ENCODE assay signal across 19 cellular contexts in genomic region chr12:69332815-69333358, GRCh38. TPM values are rescaled to one million over a fixed set of nuclear protein-coding genes. Genes with fewer than 3 reads are reported as not detected.
DNase-seq lines count a peak whose midpoint lies in the region; ATAC-seq, FAIRE-seq and TF ChIP-seq lines count a peak whose summit lies in the region.
"Had no signal": no experiment of that assay in that cellular context is flagged by ENCODE, and none has a peak within 500 bp of the region (broad histone marks: within the 10 kb centered on the region; RNA-seq: fewer than 3 reads in every experiment).

No MANE protein-coding gene starts in this region.

- peaks cover 51% of the 10 kb centered on the region for H3K4me1 ChIP-seq in CD8-positive, alpha-beta T cell (ENCODE audit: insufficient read depth, low read length)
- H3K4me1 ChIP-seq in HUES64 (ENCODE audit: insufficient read depth, low read length) (peaks cover 53% of the 10 kb centered on the region), K562 (replicated peaks in 1 of 2; ENCODE audit: control insufficient read depth in 2 of 2, insufficient read depth in 2 of 2, low read length in 2 of 2) (peaks cover 0 to 14% of the 10 kb centered on the region in 2 experiments)

- H3K9ac ChIP-seq in HUES64 (ENCODE audit: low read depth, low read length) (no peak overlapping the region), K562 (ENCODE audit: insufficient read depth in 1 of 2, low read depth in 2 of 2, low read length in 2 of 2) (no peak overlapping the region)
- H3K9ac ChIP-seq: BLaER1 treated with 17β-estradiol and CSF1 and Interleukin-3, amounts not matched to agents 10 nM and 100 nM had no signal

- H3K27me3 Mint-ChIP-seq in CD8-positive, alpha-beta T cell (ENCODE audit: low read depth), result no peaks in the 10 kb centered on the region
- no peaks in the 10 kb centered on the region for H3K27me3 Mint-ChIP-seq in natural killer cell (ENCODE audit: low read depth in 2 of 2)

- no peaks in the 10 kb centered on the region for H3K9me1 ChIP-seq in K562 (ENCODE audit: control insufficient read depth, insufficient read depth, low read length)

- WGBS in HUES64, result 88% methylated on average over 6 of the region's 6 CpGs
- WGBS in K562 (ENCODE audit: insufficient coverage, low coverage, missing lambda C conversion rate), result 73% methylated on average over 6 of the region's 6 CpGs

- H4K20me1 ChIP-seq in K562 (replicated peaks; ENCODE audit: control insufficient read depth, insufficient read depth, low read length), result no peaks in the 10 kb centered on the region
- H4K20me1 ChIP-seq: BLaER1 treated with 17β-estradiol and CSF1 and Interleukin-3, amounts not matched to agents 10 nM and 100 nM had no signal

- H3K4me2 ChIP-seq in K562 (ENCODE audit: insufficient read depth, low read length), result no peak overlapping the region

- CTCF ChIA-PET in CD8-positive, alpha-beta T cell (lab: Charles Lee), result interaction anchor here (1.3 to 8.0 kb wide), 3 partner anchors 10 to 307 kb away, joined by 3 to 59 read pairs (median 4); no protein-coding TSS in a partner anchor
- CTCF ChIA-PET in K562 (lab: Yijun Ruan, JAX; ENCODE audit: low intra/inter-chr PET ratio), result no interaction called here

- no peaks in the 10 kb centered on the region for H3K27me3 ChIP-seq in CD8-positive, alpha-beta T cell (ENCODE audit: insufficient read depth, low read length)
- H3K27me3 ChIP-seq in HUES64 (ENCODE audit: insufficient read depth, low read length), result no peaks in the 10 kb centered on the region; the same call in 1 of the 2 replicates
- H3K27me3 ChIP-seq in K562 (ENCODE audit: control insufficient read depth in 2 of 2, insufficient read depth in 2 of 2, low read length in 2 of 2), result no peaks in the 10 kb centered on the region
- H3K27me3 ChIP-seq: spleen had no signal

- BruUV-seq in K562 (replicated peaks; lab: Mats Ljungman, UMichigan), result no TSS peak

- POLR2A ChIA-PET in CD8-positive, alpha-beta T cell (lab: Charles Lee), result interaction anchor here (1.1 to 1.2 kb wide), 2 partner anchors 8 to 13 kb away, joined by 3 to 6 read pairs; no protein-coding TSS in a partner anchor
- POLR2A ChIA-PET in K562 (lab: Yijun Ruan, JAX), result no interaction called here

- no peaks in the 10 kb centered on the region for H3K9me3 ChIP-seq in CD8-positive, alpha-beta T cell (ENCODE audit: low read length)
- no peaks in the 10 kb centered on the region for H3K9me3 ChIP-seq in HUES64 (ENCODE audit: insufficient read depth, low read depth, low read length)
- H3K9me3 ChIP-seq in K562 (replicated peaks; ENCODE audit: control insufficient read depth, insufficient read depth, low read depth, low read length), result no peaks in the 10 kb centered on the region
- H3K9me3 ChIP-seq: spleen had no signal

- H3K4me3 ChIP-seq in CD8-positive, alpha-beta T cell (ENCODE audit: low read depth, low read length), result no peak overlapping the region
- H3K4me3 ChIP-seq in HUES64 (ENCODE audit: low read length), result no peak overlapping the region
- H3K4me3 ChIP-seq in K562, result no peak overlapping the region
- H3K4me3 ChIP-seq: BLaER1 treated with 17β-estradiol and CSF1 and Interleukin-3, amounts not matched to agents 10 nM and 100 nM had no signal

- no peak for TF ChIP-seq EP300 in K562 (IDR thresholded peaks at IDR 0.05; ENCODE audit: low read length)

- H3K4me3 Mint-ChIP-seq in CD8-positive, alpha-beta T cell, result peak overlapping the region; percentile 4
- H3K4me3 Mint-ChIP-seq in natural killer cell, result peak overlapping the region; percentile 49

- peak overlapping the region; percentile 99 for H3K27ac Mint-ChIP-seq in CD8-positive, alpha-beta T cell
- peak overlapping the region in 1 of 2 donors; percentile 27 for H3K27ac Mint-ChIP-seq in natural killer cell

- intact Hi-C loops in CD8-positive, alpha-beta T cell (cut with DNase I, micrococcal nuclease), result no loop called here
- intact Hi-C loops in K562 (cut with micrococcal nuclease), result no loop called here
- intact Hi-C loops in natural killer cell (cut with micrococcal nuclease), result no loop called here

- no peak for TF ChIP-seq RAD21 in K562 (CRISPR knock-in tag; conservative IDR thresholded peaks at IDR 0.05 in 1 of 2, IDR thresholded peaks at IDR 0.05 in 1 of 2)

- in situ Hi-C loops in K562 (cut with MboI), result no loop called here

- H3K9me3 Mint-ChIP-seq in CD8-positive, alpha-beta T cell, result no peaks in the 10 kb centered on the region
- H3K9me3 Mint-ChIP-seq in natural killer cell, result no peaks in the 10 kb centered on the region

- DNase-seq in CD8-positive, alpha-beta T cell, result no peak
- DNase-seq in K562 (ENCODE audit: extremely low read depth in 1 of 4, low spot score in 3 of 4) (no peak), natural killer cell (no peak), AG08395 (ENCODE audit: low spot score) (no peak)
- DNase-seq: activated CD4-positive, CD25-positive, alpha-beta regulatory T cell; activated CD8-positive, alpha-beta memory T cell treated with anti-CD3 and anti-CD28 coated beads, Interleukin-2, amount 50 U/mL, for 4 hours; cerebellar nuclear complex; kidney; NCI-H187; NCI-H510A treated with DMSO at 0.1 percent for 48 hours; spleen; stimulated activated naive CD4-positive, alpha-beta T cell had no signal

- ATAC-seq in CD8-positive, alpha-beta T cell, result no peak
- ATAC-seq in K562 (no peak), natural killer cell (no peak), GM21717 (IDR thresholded peaks at IDR 0.05; ENCODE audit: unreplicated experiment) (no peak), GM18858 (IDR thresholded peaks at IDR 0.05; ENCODE audit: unreplicated experiment) (no peak)
- ATAC-seq: HCT116 had no signal

- H3K79me2 ChIP-seq in K562 (ENCODE audit: control insufficient read depth, insufficient read depth, low read length), result no peaks in the 10 kb centered on the region

- TF ChIP-seq CTCF in CD8-positive, alpha-beta T cell (IDR thresholded peaks at IDR 0.05), result no peak
- TF ChIP-seq CTCF in K562 (IDR thresholded peaks at IDR 0.05 in 2 of 3, conservative IDR thresholded peaks at IDR 0.05 in 1 of 3; ENCODE audit: insufficient read depth in 2 of 3, low read depth in 1 of 3, low read length in 3 of 3), result no peak
- TF ChIP-seq CTCF in natural killer cell (IDR thresholded peaks at IDR 0.05), result no peak

- H2AFZ ChIP-seq in K562 (ENCODE audit: low read depth, low read length), result peak overlapping the region; percentile 28; the same call in 1 of the 2 replicates

- no peaks in the 10 kb centered on the region for H3K36me3 ChIP-seq in CD8-positive, alpha-beta T cell (ENCODE audit: insufficient read depth, low read length)
- no peaks in the 10 kb centered on the region for H3K36me3 ChIP-seq in HUES64 (ENCODE audit: insufficient read depth, low read length)
- no peaks in the 10 kb centered on the region for H3K36me3 ChIP-seq in K562 (ENCODE audit: control insufficient read depth, insufficient read depth, low read length)
- H3K36me3 ChIP-seq: BLaER1 treated with 17β-estradiol and CSF1 and Interleukin-3, amounts not matched to agents 10 nM and 100 nM; spleen had no signal

- no peak for TF ChIP-seq POLR2A in K562 (conservative IDR thresholded peaks at IDR 0.05)

- H3K27ac ChIP-seq in CD8-positive, alpha-beta T cell (ENCODE audit: low read depth, low read length), result no peak overlapping the region
- H3K27ac ChIP-seq in HUES64 (ENCODE audit: low read depth, low read length) (0 out of 2 replicates have a peak overlapping the region, but pooled peaks have one; percentile 12), K562 (ENCODE audit: extremely low read depth, low read depth, low read length) (no peak overlapping the region)

- H3K4me1 Mint-ChIP-seq in CD8-positive, alpha-beta T cell (ENCODE audit: low read depth), result peaks cover 56% of the 10 kb centered on the region
- peaks cover 17 to 21% of the 10 kb centered on the region in 2 donors for H3K4me1 Mint-ChIP-seq in natural killer cell

- FAIRE-seq in K562 (lab: Jason Lieb, UNC), result no peak
- FAIRE-seq: GM12892, kidney had no signal

- H3K36me3 Mint-ChIP-seq in CD8-positive, alpha-beta T cell, result peaks cover 5% of the 10 kb centered on the region
- no peaks in the 10 kb centered on the region for H3K36me3 Mint-ChIP-seq in natural killer cell

RNA-seq across cellular contexts. Expression of gene LYZ, which starts 15.3 kb away (rescaled TPM):
- total RNA-seq in CD8-positive, alpha-beta T cell, result 1 to 10 TPM; 3.3 to 4.3 TPM
- 0.15 TPM for polyA plus RNA-seq in HUES64 (2013, experiment 1 of 2)
- polyA plus RNA-seq in HUES64 (2013, experiment 2 of 2), result not detected
- 6.4 and 13.8 TPM in 2 replicates for total RNA-seq in K562 (2011; cell fraction: chromatin; rRNA removed; ENCODE audit: low replicate concordance)
- 11.3 and 12.5 TPM in 2 replicates for total RNA-seq in K562 (2011; cell fraction: nucleolus; rRNA removed)
- 15.8 and 17.8 TPM in 2 replicates for total RNA-seq in K562 (2011; cell fraction: nucleoplasm; rRNA removed)
- total RNA-seq in K562 (2014; rRNA removed) (30.1 and 38.1 TPM in 2 replicates), K562 (2014; rRNA removed; fragmentation: Illumina TruSeq; extraction: Trizol) (64.1 and 64.8 TPM in 2 replicates), K562 (2015; rRNA removed; fragmentation: Illumina TruSeq; extraction: Trizol) (96.3 and 99.0 TPM in 2 replicates), K562 (2021) (31.9 and 32.0 TPM in 2 replicates), natural killer cell (100 to 1,000 TPM in 2 of 3 donors, 10 to 100 TPM in 1; 83.1 to 337 (median 146) TPM)
- polyA plus RNA-seq in K562 (2011; rRNA removed) (35.6 and 41.2 TPM in 2 replicates), K562 (2014; fragmentation: Illumina TruSeq; extraction: Trizol) (42.1 and 46.5 TPM in 2 replicates), K562 (2014; fragmentation: Nextera tagmentation; extraction: Ambion mirVana) (10 to 100 TPM; 44.0 to 47.0 TPM), K562 (2014; rRNA removed) (27.2 and 37.0 TPM in 2 replicates)
- 25.8 and 34.2 TPM in 2 replicates for polyA plus RNA-seq in K562 (2011; cell fraction: cytosol; rRNA removed)
- 4.1 and 6.9 TPM in 2 replicates for polyA plus RNA-seq in K562 (2011; cell fraction: nucleus; rRNA removed)
- 63.9 and 76.2 TPM in 2 replicates for polyA plus RNA-seq in K562 (2012)
- 85.6 and 103 TPM in 2 replicates for polyA minus RNA-seq in K562 (2011; rRNA and poly(A)+ RNA removed)
- 23.7 and 37.9 TPM in 2 replicates for polyA minus RNA-seq in K562 (2011; cell fraction: cytosol; rRNA and poly(A)+ RNA removed)
- 2.4 and 5.3 TPM in 2 replicates for polyA minus RNA-seq in K562 (2011; cell fraction: nucleus; rRNA and poly(A)+ RNA removed)
- total RNA-seq: glomerular endothelial cell had no signal

RNA-seq across cellular contexts. Expression of gene YEATS4, which starts 26.7 kb away (rescaled TPM):
- total RNA-seq in CD8-positive, alpha-beta T cell, result 10 to 100 TPM; 24.5 to 27.5 TPM
- 35.6 TPM for polyA plus RNA-seq in HUES64 (2013, experiment 1 of 2)
- polyA plus RNA-seq in HUES64 (2013, experiment 2 of 2), result 40.3 TPM
- 10.0 and 21.9 TPM in 2 replicates for total RNA-seq in K562 (2011; cell fraction: chromatin; rRNA removed; ENCODE audit: low replicate concordance)
- 10.8 and 18.6 TPM in 2 replicates for total RNA-seq in K562 (2011; cell fraction: nucleolus; rRNA removed)
- 14.5 and 16.9 TPM in 2 replicates for total RNA-seq in K562 (2011; cell fraction: nucleoplasm; rRNA removed)
- total RNA-seq in K562 (2014; rRNA removed), result 39.3 and 82.5 TPM in 2 replicates
- 52.9 and 62.2 TPM in 2 replicates for total RNA-seq in K562 (2014; rRNA removed; fragmentation: Illumina TruSeq; extraction: Trizol)
- 41.2 and 41.3 TPM in 2 replicates for total RNA-seq in K562 (2015; rRNA removed; fragmentation: Illumina TruSeq; extraction: Trizol)
- total RNA-seq in K562 (2021), result 33.0 and 39.2 TPM in 2 replicates
- polyA plus RNA-seq in K562 (2011; rRNA removed), result 37.8 and 50.2 TPM in 2 replicates
- 27.5 and 29.8 TPM in 2 replicates for polyA plus RNA-seq in K562 (2011; cell fraction: cytosol; rRNA removed)
- polyA plus RNA-seq in K562 (2011; cell fraction: nucleus; rRNA removed), result 11.5 and 13.0 TPM in 2 replicates
- polyA plus RNA-seq in K562 (2012), result 30.1 and 43.6 TPM in 2 replicates
- 45.2 and 49.2 TPM in 2 replicates for polyA plus RNA-seq in K562 (2014; fragmentation: Illumina TruSeq; extraction: Trizol)
- polyA plus RNA-seq in K562 (2014; fragmentation: Nextera tagmentation; extraction: Ambion mirVana), result 10 to 100 TPM; 25.9 to 26.3 TPM
- 61.0 and 92.2 TPM in 2 replicates for polyA plus RNA-seq in K562 (2014; rRNA removed)
- 20.0 and 24.0 TPM in 2 replicates for polyA minus RNA-seq in K562 (2011; rRNA and poly(A)+ RNA removed)
- polyA minus RNA-seq in K562 (2011; cell fraction: cytosol; rRNA and poly(A)+ RNA removed), result 22.5 and 24.1 TPM in 2 replicates
- polyA minus RNA-seq in K562 (2011; cell fraction: nucleus; rRNA and poly(A)+ RNA removed), result 14.9 and 31.8 TPM in 2 replicates
- total RNA-seq in natural killer cell, result 10 to 100 TPM; 18.2 to 23.9 (median 20.3) TPM
